Comparison of ENCODE assay signal across 13 cellular contexts in genomic region chr22:33573479-33573878, GRCh38.
"Had no signal": no experiment of that assay in that cellular context is flagged by ENCODE, and none has a peak within 500 bp of the region (broad histone marks: within the 10 kb centered on the region; RNA-seq: fewer than 3 reads in every experiment).

No MANE protein-coding gene starts in this region.

- H3K4me1 ChIP-seq: thyroid gland, uterus had no signal

- H3K36me3 Mint-ChIP-seq: activated naive CD4-positive, alpha-beta T cell treated with anti-CD3 and anti-CD28 coated beads, Interleukin-2, amount 50 U/mL, for 72 hours; brain; natural killer cell treated with Interleukin-12 subunit alpha and Interleukin-12 subunit beta and Interleukin-15 and Interleukin-18, amount 100 ng/mL, for 72 hours had no signal

- H3K9me3 Mint-ChIP-seq: activated naive CD4-positive, alpha-beta T cell treated with anti-CD3 and anti-CD28 coated beads, Interleukin-2, amount 50 U/mL, for 72 hours; brain; natural killer cell treated with Interleukin-12 subunit alpha and Interleukin-12 subunit beta and Interleukin-15 and Interleukin-18, amount 100 ng/mL, for 72 hours; stimulated activated naive CD8-positive, alpha-beta T cell treated with anti-CD3 and anti-CD28 coated beads, Interleukin-15, amount 100 ng/mL, for 72 hours had no signal

- H3K36me3 ChIP-seq: thyroid gland, uterus had no signal

- DNase-seq: amniotic stem cell; dermis blood vessel endothelial cell; mammary epithelial cell; occipital lobe; stimulated activated CD4-positive, alpha-beta T cell treated with anti-CD3 and anti-CD28 coated beads, Interleukin-2, amount 100 ng/mL, for 48 hours; stimulated activated CD8-positive, alpha-beta memory T cell treated with anti-CD3 and anti-CD28 coated beads, Interleukin-4, amount 100 ng/mL, for 48 hours; stimulated activated naive CD8-positive, alpha-beta T cell treated with anti-CD3 and anti-CD28 coated beads, Interleukin-15, amount 100 ng/mL, for 72 hours; thyroid gland; uterus had no signal

- H3K9me3 ChIP-seq: thyroid gland, uterus had no signal

- H3K27ac ChIP-seq: thyroid gland, uterus had no signal

- H3K4me3 ChIP-seq: thyroid gland, uterus had no signal

- H3K27me3 ChIP-seq: thyroid gland, uterus had no signal

- H3K4me3 Mint-ChIP-seq: brain; natural killer cell treated with Interleukin-12 subunit alpha and Interleukin-12 subunit beta and Interleukin-15 and Interleukin-18, amount 100 ng/mL, for 72 hours; stimulated activated naive CD8-positive, alpha-beta T cell treated with anti-CD3 and anti-CD28 coated beads, Interleukin-15, amount 100 ng/mL, for 72 hours had no signal

- H3K27ac Mint-ChIP-seq: activated naive CD4-positive, alpha-beta T cell treated with anti-CD3 and anti-CD28 coated beads, Interleukin-2, amount 50 U/mL, for 72 hours; natural killer cell treated with Interleukin-12 subunit alpha and Interleukin-12 subunit beta and Interleukin-15 and Interleukin-18, amount 100 ng/mL, for 72 hours; stimulated activated naive CD8-positive, alpha-beta T cell treated with anti-CD3 and anti-CD28 coated beads, Interleukin-15, amount 100 ng/mL, for 72 hours had no signal

- ATAC-seq: activated naive CD4-positive, alpha-beta T cell treated with anti-CD3 and anti-CD28 coated beads, Interleukin-2, amount 50 U/mL, for 72 hours; esophagus mucosa; natural killer cell treated with Interleukin-12 subunit alpha and Interleukin-12 subunit beta and Interleukin-15 and Interleukin-18, amount 100 ng/mL, for 72 hours; stimulated activated naive CD8-positive, alpha-beta T cell treated with anti-CD3 and anti-CD28 coated beads, Interleukin-15, amount 100 ng/mL, for 72 hours had no signal

- H3K27me3 Mint-ChIP-seq: natural killer cell treated with Interleukin-12 subunit alpha and Interleukin-12 subunit beta and Interleukin-15 and Interleukin-18, amount 100 ng/mL, for 72 hours; stimulated activated naive CD8-positive, alpha-beta T cell treated with anti-CD3 and anti-CD28 coated beads, Interleukin-15, amount 100 ng/mL, for 72 hours had no signal
